In genomic region chr1:203556047-203556851, GRCh38 we compare ENCODE assay signal across 10 cellular contexts.
A peak's percentile ranks its signal among the peaks of the same experiment; 100 is the strongest.
DNase-seq lines count a peak whose midpoint lies in the region; ATAC-seq, FAIRE-seq and TF ChIP-seq lines count a peak whose summit lies in the region.
"Had no signal": no experiment of that assay in that cellular context is flagged by ENCODE, and none has a peak within 500 bp of the region (broad histone marks: within the 10 kb centered on the region; RNA-seq: fewer than 3 reads in every experiment).

No MANE protein-coding gene starts in this region.

- H3K36me3 ChIP-seq in esophagus squamous epithelium: no peaks in the 10 kb centered on the region

- no peak for TF ChIP-seq POLR2A in esophagus squamous epithelium (IDR thresholded peaks at IDR 0.05)
- no peak for TF ChIP-seq POLR2A in GM12892 (IDR thresholded peaks at IDR 0.05; ENCODE audit: low read depth, low read length)

- peak overlapping the region; percentile 29 to 63 (median 52) for H3K4me3 Mint-ChIP-seq in nephron
- H3K4me3 Mint-ChIP-seq: CD4-positive, CD25-positive, alpha-beta regulatory T cell had no signal

- ATAC-seq in GM19397 (IDR thresholded peaks at IDR 0.05; ENCODE audit: unreplicated experiment): no peak

- H3K4me1 Mint-ChIP-seq in nephron: peaks cover 69% of the 10 kb centered on the region

- in situ Hi-C loops in ACHN (cut with HindIII; ENCODE audit: low pct_ligation_motif_present, low pct_unique_long_range_greater_than_20kb, low sequenced_read_pairs): no loop called here

- H3K9me3 ChIP-seq in esophagus squamous epithelium: no peaks in the 10 kb centered on the region

- 43 to 69% methylated on average over 9 to 13 of the region's 16 CpGs for WGBS in esophagus squamous epithelium, 2 donors

- no peak for FAIRE-seq in GM12892 (lab: Jason Lieb, UNC)

- peak overlapping the region; percentile 92 to 99 (median 94) for H3K27ac Mint-ChIP-seq in nephron
- H3K27ac Mint-ChIP-seq: CD4-positive, CD25-positive, alpha-beta regulatory T cell had no signal

- intact Hi-C loops in esophagus squamous epithelium (cut with DNase I): no loop called here

- H3K4me1 ChIP-seq in esophagus squamous epithelium: peaks cover 2 to 58% (median 34%) of the 10 kb centered on the region in 3 donors

- peaks cover 5% of the 10 kb centered on the region for H3K27me3 Mint-ChIP-seq in nephron (ENCODE audit: low read depth)

- no peaks in the 10 kb centered on the region for H3K9me3 Mint-ChIP-seq in nephron

- H3K36me3 Mint-ChIP-seq in nephron (ENCODE audit: low read depth): no peaks in the 10 kb centered on the region
- H3K36me3 Mint-ChIP-seq: CD4-positive, CD25-positive, alpha-beta regulatory T cell had no signal

- peak; percentile 44 for DNase-seq in ACHN
- peak; percentile 61 for DNase-seq in NCI-H82 (lab: John Stamatoyannopoulos, UW)
- no peak for DNase-seq in esophagus squamous epithelium (lab: John Stamatoyannopoulos, UW)
- no peak for DNase-seq in occipital lobe (lab: John Stamatoyannopoulos, UW)
- no peak for DNase-seq in NCI-H1092 treated with DMSO at 0.1 percent for 48 hours (lab: John Stamatoyannopoulos, UW)
- no peak for DNase-seq in GM12892 (ENCODE audit: insufficient read length)
- DNase-seq: CD4-positive, CD25-positive, alpha-beta regulatory T cell; stimulated activated naive CD4-positive, alpha-beta T cell had no signal

- no peak overlapping the region for H3K4me3 ChIP-seq in esophagus squamous epithelium

- TF ChIP-seq CTCF in esophagus squamous epithelium (IDR thresholded peaks at IDR 0.05) (no peak), nephron (IDR thresholded peaks at IDR 0.05; ENCODE audit: unreplicated experiment in 3 of 3) (no peak)

- peak overlapping the region; percentile 52 to 88 (median 82) for H3K27ac ChIP-seq in esophagus squamous epithelium

- H3K27me3 ChIP-seq in esophagus squamous epithelium: no peaks in the 10 kb centered on the region

Comparison
In these comparisons a context has a peak if more than half of its experiments do, and no peak if none do; other contexts are left out.
1. DNase-seq: peak in ACHN (single experiment) and NCI-H82 (single experiment); none in esophagus squamous epithelium (single experiment), occipital lobe (single experiment), NCI-H1092 treated with DMSO at 0.1 percent for 48 hours (single experiment) and GM12892 (single experiment).